Comparison of ENCODE assay signal across 10 cellular contexts in genomic region chr6:14804444-14805210, GRCh38.
DNase-seq lines count a peak whose midpoint lies in the region; ATAC-seq and TF ChIP-seq lines count a peak whose summit lies in the region.
"Had no signal": no experiment of that assay in that cellular context is flagged by ENCODE, and none has a peak within 500 bp of the region (broad histone marks: within the 10 kb centered on the region; RNA-seq: fewer than 3 reads in every experiment).

No MANE protein-coding gene starts in this region.

- DNase-seq in DMS79 treated with DMSO at 0.1 percent for 48 hours (lab: John Stamatoyannopoulos, UW) (peak; percentile 11), DMS79 (lab: John Stamatoyannopoulos, UW) (no peak), caudate nucleus (lab: John Stamatoyannopoulos, UW) (peak in 60 of 61 donors; percentile 6 to 86 (median 60)), left lobe of liver (ENCODE audit: low spot score) (peak; percentile 82), thyroid gland (peak; percentile 46 to 47), UCSD-AML1 (lab: John Stamatoyannopoulos, UW; ENCODE audit: unreplicated experiment) (no peak), iPS-NIHi7 (ENCODE audit: extremely low spot score) (no peak)
- DNase-seq: 8988T; NK-92 treated with Interleukin-12 subunit alpha and Interleukin-12 subunit beta, amount 100 ng/mL, for 24 hours had no signal

- H3K4me3 ChIP-seq in thyroid gland (replicated peaks in 1 of 3), result no peak overlapping the region

- no peaks in the 10 kb centered on the region for H3K27me3 ChIP-seq in thyroid gland

- H3K9me3 ChIP-seq in thyroid gland, result no peaks in the 10 kb centered on the region

- intact Hi-C loops in thyroid gland (cut with DNase I), result no loop called here

- ATAC-seq in left lobe of liver (peak; percentile 74), HG02623 (IDR thresholded peaks at IDR 0.05; ENCODE audit: unreplicated experiment) (no peak)

- no peaks in the 10 kb centered on the region for H3K36me3 ChIP-seq in thyroid gland

- no peak overlapping the region for H3K27ac ChIP-seq in caudate nucleus (ENCODE audit: low read depth, low read length)
- no peak overlapping the region for H3K27ac ChIP-seq in thyroid gland

- no peak for TF ChIP-seq POLR2A in thyroid gland (IDR thresholded peaks at IDR 0.05)

- H3K4me1 ChIP-seq in thyroid gland, result peaks cover 0 to 6% of the 10 kb centered on the region in 2 donors

- TF ChIP-seq CTCF in thyroid gland (IDR thresholded peaks at IDR 0.05), result no peak

- WGBS in thyroid gland, 2 donors, result 47 to 54% methylated on average over 15 to 16 of the region's 20 CpGs

Comparison
In these comparisons a context has a peak if more than half of its experiments do, and no peak if none do; other contexts are left out.
1. DNase-seq: peak in DMS79 treated with DMSO at 0.1 percent for 48 hours (single experiment), caudate nucleus (60 of 61), left lobe of liver (single experiment) and thyroid gland (2 of 2); none in DMS79 (single experiment), UCSD-AML1 (single experiment) and iPS-NIHi7 (single experiment).